2 cellular contexts compared by ENCODE assay signal in the genomic region with DNA sequence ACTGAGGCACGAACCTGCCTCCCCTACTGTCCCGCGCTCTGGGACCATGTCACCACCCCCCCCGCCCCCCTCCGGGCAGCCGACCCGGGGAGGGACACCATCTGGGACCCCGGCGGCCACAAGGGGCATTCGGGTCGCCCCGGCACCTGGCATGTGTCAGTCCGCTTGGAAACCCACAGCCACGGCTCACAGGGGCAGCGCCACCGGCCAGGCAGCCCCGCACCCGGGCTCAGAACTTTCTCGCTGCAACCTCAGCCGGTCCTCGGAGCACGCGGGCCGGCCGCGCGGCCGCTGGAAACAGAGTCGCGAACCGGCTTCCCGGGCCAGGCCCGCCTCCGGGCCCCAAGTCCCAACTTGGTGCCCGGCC.
TF ChIP-seq lines count a peak whose summit lies in the region.

No MANE protein-coding gene starts in this region.

TF ChIP-seq in K562, 482 proteins besides CTCF, POLR2A, EP300 and RAD21 (continued from another document):
- TF ChIP-seq, protein P1, sequence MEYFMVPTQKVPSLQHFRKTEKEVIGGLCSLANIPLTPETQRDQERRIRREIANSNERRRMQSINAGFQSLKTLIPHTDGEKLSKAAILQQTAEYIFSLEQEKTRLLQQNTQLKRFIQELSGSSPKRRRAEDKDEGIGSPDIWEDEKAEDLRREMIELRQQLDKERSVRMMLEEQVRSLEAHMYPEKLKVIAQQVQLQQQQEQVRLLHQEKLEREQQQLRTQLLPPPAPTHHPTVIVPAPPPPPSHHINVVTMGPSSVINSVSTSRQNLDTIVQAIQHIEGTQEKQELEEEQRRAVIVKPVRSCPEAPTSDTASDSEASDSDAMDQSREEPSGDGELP (CRISPR knock-in tag; IDR thresholded peaks at IDR 0.05; ENCODE audit: borderline replicate concordance), result no peak
- TF ChIP-seq, protein P2, sequence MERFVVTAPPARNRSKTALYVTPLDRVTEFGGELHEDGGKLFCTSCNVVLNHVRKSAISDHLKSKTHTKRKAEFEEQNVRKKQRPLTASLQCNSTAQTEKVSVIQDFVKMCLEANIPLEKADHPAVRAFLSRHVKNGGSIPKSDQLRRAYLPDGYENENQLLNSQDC (CRISPR knock-in tag; IDR thresholded peaks at IDR 0.05), result no peak
- TF ChIP-seq ZBTB7A (IDR thresholded peaks at IDR 0.05; ENCODE audit: borderline replicate concordance, control insufficient read depth, low read depth, low read length) (peak; percentile 17; the same call in 1 of the 2 replicates), ZNF217 (CRISPR knock-in tag; IDR thresholded peaks at IDR 0.05) (no peak), NR2F6 (CRISPR knock-in tag; IDR thresholded peaks at IDR 0.05) (no peak), ZNF445 (CRISPR knock-in tag; IDR thresholded peaks at IDR 0.05; ENCODE audit: low read depth) (no peak), HDGF (IDR thresholded peaks at IDR 0.05) (no peak)
- TF ChIP-seq, protein P3, sequence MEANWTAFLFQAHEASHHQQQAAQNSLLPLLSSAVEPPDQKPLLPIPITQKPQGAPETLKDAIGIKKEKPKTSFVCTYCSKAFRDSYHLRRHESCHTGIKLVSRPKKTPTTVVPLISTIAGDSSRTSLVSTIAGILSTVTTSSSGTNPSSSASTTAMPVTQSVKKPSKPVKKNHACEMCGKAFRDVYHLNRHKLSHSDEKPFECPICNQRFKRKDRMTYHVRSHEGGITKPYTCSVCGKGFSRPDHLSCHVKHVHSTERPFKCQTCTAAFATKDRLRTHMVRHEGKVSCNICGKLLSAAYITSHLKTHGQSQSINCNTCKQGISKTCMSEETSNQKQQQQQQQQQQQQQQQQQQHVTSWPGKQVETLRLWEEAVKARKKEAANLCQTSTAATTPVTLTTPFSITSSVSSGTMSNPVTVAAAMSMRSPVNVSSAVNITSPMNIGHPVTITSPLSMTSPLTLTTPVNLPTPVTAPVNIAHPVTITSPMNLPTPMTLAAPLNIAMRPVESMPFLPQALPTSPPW (CRISPR knock-in tag; IDR thresholded peaks at IDR 0.05), result peak; percentile 48
- TF ChIP-seq, protein P4, sequence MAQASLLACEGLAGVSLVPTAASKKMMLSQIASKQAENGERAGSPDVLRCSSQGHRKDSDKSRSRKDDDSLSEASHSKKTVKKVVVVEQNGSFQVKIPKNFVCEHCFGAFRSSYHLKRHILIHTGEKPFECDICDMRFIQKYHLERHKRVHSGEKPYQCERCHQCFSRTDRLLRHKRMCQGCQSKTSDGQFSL (CRISPR knock-in tag; IDR thresholded peaks at IDR 0.05), result 0 out of 2 replicates have a peak, but pooled peaks have one; percentile 64
- TF ChIP-seq, protein P4 (tag; IDR thresholded peaks at IDR 0.05), result 0 out of 4 replicates have a peak, but pooled peaks of 1 of the 2 experiments have one; percentile 32
TF ChIP-seq in K562: peak in this region for 3.

TF ChIP-seq in HepG2, 621 proteins besides CTCF, POLR2A, EP300 and RAD21 (continued from another document and continues in another):
- TF ChIP-seq, protein P5, sequence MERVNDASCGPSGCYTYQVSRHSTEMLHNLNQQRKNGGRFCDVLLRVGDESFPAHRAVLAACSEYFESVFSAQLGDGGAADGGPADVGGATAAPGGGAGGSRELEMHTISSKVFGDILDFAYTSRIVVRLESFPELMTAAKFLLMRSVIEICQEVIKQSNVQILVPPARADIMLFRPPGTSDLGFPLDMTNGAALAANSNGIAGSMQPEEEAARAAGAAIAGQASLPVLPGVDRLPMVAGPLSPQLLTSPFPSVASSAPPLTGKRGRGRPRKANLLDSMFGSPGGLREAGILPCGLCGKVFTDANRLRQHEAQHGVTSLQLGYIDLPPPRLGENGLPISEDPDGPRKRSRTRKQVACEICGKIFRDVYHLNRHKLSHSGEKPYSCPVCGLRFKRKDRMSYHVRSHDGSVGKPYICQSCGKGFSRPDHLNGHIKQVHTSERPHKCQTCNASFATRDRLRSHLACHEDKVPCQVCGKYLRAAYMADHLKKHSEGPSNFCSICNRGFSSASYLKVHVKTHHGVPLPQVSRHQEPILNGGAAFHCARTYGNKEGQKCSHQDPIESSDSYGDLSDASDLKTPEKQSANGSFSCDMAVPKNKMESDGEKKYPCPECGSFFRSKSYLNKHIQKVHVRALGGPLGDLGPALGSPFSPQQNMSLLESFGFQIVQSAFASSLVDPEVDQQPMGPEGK (CRISPR knock-in tag; IDR thresholded peaks at IDR 0.05), result peak; percentile 63; the same call in 1 of the 2 replicates
- TF ChIP-seq, protein P4 (CRISPR knock-in tag; IDR thresholded peaks at IDR 0.05), result peak; percentile 76; the same call in 1 of the 2 replicates
- TF ChIP-seq, protein P6, sequence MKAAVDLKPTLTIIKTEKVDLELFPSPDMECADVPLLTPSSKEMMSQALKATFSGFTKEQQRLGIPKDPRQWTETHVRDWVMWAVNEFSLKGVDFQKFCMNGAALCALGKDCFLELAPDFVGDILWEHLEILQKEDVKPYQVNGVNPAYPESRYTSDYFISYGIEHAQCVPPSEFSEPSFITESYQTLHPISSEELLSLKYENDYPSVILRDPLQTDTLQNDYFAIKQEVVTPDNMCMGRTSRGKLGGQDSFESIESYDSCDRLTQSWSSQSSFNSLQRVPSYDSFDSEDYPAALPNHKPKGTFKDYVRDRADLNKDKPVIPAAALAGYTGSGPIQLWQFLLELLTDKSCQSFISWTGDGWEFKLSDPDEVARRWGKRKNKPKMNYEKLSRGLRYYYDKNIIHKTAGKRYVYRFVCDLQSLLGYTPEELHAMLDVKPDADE (CRISPR knock-in tag; IDR thresholded peaks at IDR 0.05), result 0 out of 2 replicates have a peak, but pooled peaks have one; percentile 42
- no peak for TF ChIP-seq CCDC6 (CRISPR knock-in tag; IDR thresholded peaks at IDR 0.05)
- no peak for TF ChIP-seq FOSL2 (CRISPR knock-in tag; IDR thresholded peaks at IDR 0.05)
- TF ChIP-seq NFIC (IDR thresholded peaks at IDR 0.05; ENCODE audit: low read length), result no peak
- no peak for TF ChIP-seq IRF2 (CRISPR knock-in tag; IDR thresholded peaks at IDR 0.05)
- TF ChIP-seq ZZZ3 (CRISPR knock-in tag; IDR thresholded peaks at IDR 0.05; ENCODE audit: borderline replicate concordance), result no peak
- no peak for TF ChIP-seq ZNF382 (CRISPR knock-in tag; IDR thresholded peaks at IDR 0.05; ENCODE audit: borderline replicate concordance)
- no peak for TF ChIP-seq ZNF749 (CRISPR knock-in tag; IDR thresholded peaks at IDR 0.05; ENCODE audit: borderline replicate concordance)
- TF ChIP-seq, protein P7, sequence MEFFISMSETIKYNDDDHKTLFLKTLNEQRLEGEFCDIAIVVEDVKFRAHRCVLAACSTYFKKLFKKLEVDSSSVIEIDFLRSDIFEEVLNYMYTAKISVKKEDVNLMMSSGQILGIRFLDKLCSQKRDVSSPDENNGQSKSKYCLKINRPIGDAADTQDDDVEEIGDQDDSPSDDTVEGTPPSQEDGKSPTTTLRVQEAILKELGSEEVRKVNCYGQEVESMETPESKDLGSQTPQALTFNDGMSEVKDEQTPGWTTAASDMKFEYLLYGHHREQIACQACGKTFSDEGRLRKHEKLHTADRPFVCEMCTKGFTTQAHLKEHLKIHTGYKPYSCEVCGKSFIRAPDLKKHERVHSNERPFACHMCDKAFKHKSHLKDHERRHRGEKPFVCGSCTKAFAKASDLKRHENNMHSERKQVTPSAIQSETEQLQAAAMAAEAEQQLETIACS (CRISPR knock-in tag; IDR thresholded peaks at IDR 0.05), result no peak
- TF ChIP-seq, protein P8, sequence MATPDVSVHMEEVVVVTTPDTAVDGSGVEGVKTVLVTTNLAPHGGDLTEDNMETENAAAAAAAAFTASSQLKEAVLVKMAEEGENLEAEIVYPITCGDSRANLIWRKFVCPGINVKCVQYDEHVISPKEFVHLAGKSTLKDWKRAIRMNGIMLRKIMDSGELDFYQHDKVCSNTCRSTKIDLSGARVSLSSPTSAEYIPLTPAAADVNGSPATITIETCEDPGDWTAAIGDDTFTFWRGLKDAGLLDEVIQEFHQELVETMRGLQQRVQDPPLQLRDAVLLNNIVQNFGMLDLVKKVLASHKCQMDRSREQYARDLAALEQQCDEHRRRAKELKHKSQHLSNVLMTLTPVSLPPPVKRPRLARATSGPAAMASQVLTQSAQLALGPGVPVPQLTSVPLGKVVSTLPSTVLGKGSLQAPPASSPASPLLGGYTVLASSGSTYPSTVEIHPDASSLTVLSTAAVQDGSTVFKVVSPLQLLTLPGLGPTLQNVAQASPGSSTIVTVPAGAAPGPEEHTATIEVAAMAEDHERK (CRISPR knock-in tag; IDR thresholded peaks at IDR 0.05; ENCODE audit: low read depth), result no peak
- no peak for TF ChIP-seq ZSCAN22 (CRISPR knock-in tag; IDR thresholded peaks at IDR 0.05)
- TF ChIP-seq, protein P9, sequence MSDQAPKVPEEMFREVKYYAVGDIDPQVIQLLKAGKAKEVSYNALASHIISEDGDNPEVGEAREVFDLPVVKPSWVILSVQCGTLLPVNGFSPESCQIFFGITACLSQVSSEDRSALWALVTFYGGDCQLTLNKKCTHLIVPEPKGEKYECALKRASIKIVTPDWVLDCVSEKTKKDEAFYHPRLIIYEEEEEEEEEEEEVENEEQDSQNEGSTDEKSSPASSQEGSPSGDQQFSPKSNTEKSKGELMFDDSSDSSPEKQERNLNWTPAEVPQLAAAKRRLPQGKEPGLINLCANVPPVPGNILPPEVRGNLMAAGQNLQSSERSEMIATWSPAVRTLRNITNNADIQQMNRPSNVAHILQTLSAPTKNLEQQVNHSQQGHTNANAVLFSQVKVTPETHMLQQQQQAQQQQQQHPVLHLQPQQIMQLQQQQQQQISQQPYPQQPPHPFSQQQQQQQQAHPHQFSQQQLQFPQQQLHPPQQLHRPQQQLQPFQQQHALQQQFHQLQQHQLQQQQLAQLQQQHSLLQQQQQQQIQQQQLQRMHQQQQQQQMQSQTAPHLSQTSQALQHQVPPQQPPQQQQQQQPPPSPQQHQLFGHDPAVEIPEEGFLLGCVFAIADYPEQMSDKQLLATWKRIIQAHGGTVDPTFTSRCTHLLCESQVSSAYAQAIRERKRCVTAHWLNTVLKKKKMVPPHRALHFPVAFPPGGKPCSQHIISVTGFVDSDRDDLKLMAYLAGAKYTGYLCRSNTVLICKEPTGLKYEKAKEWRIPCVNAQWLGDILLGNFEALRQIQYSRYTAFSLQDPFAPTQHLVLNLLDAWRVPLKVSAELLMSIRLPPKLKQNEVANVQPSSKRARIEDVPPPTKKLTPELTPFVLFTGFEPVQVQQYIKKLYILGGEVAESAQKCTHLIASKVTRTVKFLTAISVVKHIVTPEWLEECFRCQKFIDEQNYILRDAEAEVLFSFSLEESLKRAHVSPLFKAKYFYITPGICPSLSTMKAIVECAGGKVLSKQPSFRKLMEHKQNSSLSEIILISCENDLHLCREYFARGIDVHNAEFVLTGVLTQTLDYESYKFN (CRISPR knock-in tag; conservative IDR thresholded peaks at IDR 0.05), result no peak
- no peak for TF ChIP-seq SMARCE1 (IDR thresholded peaks at IDR 0.05; ENCODE audit: borderline replicate concordance)
- TF ChIP-seq AGO2 (optimal IDR thresholded peaks at IDR 0.05; ENCODE audit: low read depth, low read length), result peak; percentile 22
- TF ChIP-seq SP5 (CRISPR knock-in tag; IDR thresholded peaks at IDR 0.05; ENCODE audit: borderline replicate concordance, low read depth), result no peak
- TF ChIP-seq KMT2B (CRISPR knock-in tag; IDR thresholded peaks at IDR 0.05), result no peak
- TF ChIP-seq, protein P10, sequence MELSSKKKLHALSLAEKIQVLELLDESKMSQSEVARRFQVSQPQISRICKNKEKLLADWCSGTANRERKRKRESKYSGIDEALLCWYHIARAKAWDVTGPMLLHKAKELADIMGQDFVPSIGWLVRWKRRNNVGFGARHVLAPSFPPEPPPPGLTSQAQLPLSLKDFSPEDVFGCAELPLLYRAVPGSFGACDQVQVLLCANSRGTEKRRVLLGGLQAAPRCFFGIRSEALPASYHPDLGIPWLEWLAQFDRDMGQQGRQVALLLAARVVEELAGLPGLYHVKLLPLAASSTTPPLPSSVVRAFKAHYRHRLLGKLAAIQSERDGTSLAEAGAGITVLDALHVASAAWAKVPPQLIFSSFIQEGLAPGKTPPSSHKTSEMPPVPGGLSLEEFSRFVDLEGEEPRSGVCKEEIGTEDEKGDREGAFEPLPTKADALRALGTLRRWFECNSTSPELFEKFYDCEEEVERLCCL (CRISPR knock-in tag; IDR thresholded peaks at IDR 0.05; ENCODE audit: borderline replicate concordance), result no peak
